Comparison of ENCODE assay signal across 8 cellular contexts in genomic region chr1:46477153-46477929, GRCh38. TPM values are rescaled to one million over a fixed set of nuclear protein-coding genes. Genes with fewer than 3 reads are reported as not detected.
DNase-seq lines count a peak whose midpoint lies in the region; ATAC-seq, FAIRE-seq and TF ChIP-seq lines count a peak whose summit lies in the region.

No MANE protein-coding gene starts in this region.

- H2BK12ac ChIP-seq in H1 (ENCODE audit: low read depth, low read length) = peak overlapping the region; percentile 55; the same call in 1 of the 2 replicates

- H4K91ac ChIP-seq in H1 (replicated peaks; ENCODE audit: insufficient read length, low read length) = no peak overlapping the region

- H4K5ac ChIP-seq in H1 (ENCODE audit: insufficient read length, low read depth, low read length) = no peak overlapping the region

- 42% methylated on average over 11 of the region's 11 CpGs; no CpG with 5 or more reads in 1 of the 2 experiments for WGBS in H1 (ENCODE audit: extremely low coverage in 1 of 2, insufficient coverage in 1 of 2, insufficient read length in 1 of 2, insufficient replicate concordance in 2 of 2, low coverage in 1 of 2, low lambda C conversion rate in 2 of 2, missing lambda C conversion rate in 1 of 2), 2 experiments

- DNase-seq in G401 (ENCODE audit: low spot score) = peak; percentile 66
- DNase-seq in NCI-H774 (lab: John Stamatoyannopoulos, UW) = peak; percentile 54
- peak; percentile 40 to 57 for DNase-seq in activated CD8-positive, alpha-beta memory T cell treated with anti-CD3 and anti-CD28 coated beads for 4 hours (ENCODE audit: low read depth in 2 of 2)
- DNase-seq in H1 (ENCODE audit: low read depth in 1 of 2, low spot score in 2 of 2) = peak; percentile 51 to 92
- peak; percentile 75 for DNase-seq in mucosa of gallbladder (ENCODE audit: low spot score)
- DNase-seq in stimulated activated CD8-positive, alpha-beta memory T cell treated with anti-CD3 and anti-CD28 coated beads, Interleukin-4, amount 100 ng/mL, for 24 hours (ENCODE audit: low read depth) = peak; percentile 65

- no peak overlapping the region for H3K14ac ChIP-seq in H1 (ENCODE audit: insufficient read length)

- H3K4me2 ChIP-seq in H1 (ENCODE audit: insufficient read depth in 1 of 2, low read depth in 2 of 2, low read length in 2 of 2) = no peak overlapping the region

- H3K23ac ChIP-seq in H1 (ENCODE audit: insufficient read length) = no peak overlapping the region

- POLR2A ChIA-PET in H1 (lab: Charles Lee; ENCODE audit: partially characterized antibody) = interaction anchor here (1.2 to 1.6 kb wide), 2 partner anchors 27 to 50 kb away, joined by 3 read pairs; no protein-coding TSS in a partner anchor

- peak; percentile 78 for ATAC-seq in HG03139 (IDR thresholded peaks at IDR 0.05; ENCODE audit: unreplicated experiment)
- ATAC-seq in HG03469 (IDR thresholded peaks at IDR 0.05; ENCODE audit: unreplicated experiment) = no peak

- no peak overlapping the region for H3K4me3 ChIP-seq in H1 (ENCODE audit: extremely low read depth in 1 of 4, insufficient read depth in 2 of 4, low read depth in 3 of 4, low read length in 4 of 4)

- TF ChIP-seq CTCF in H1 (IDR thresholded peaks at IDR 0.05; ENCODE audit: control extremely low read depth in 1 of 3, insufficient read depth in 1 of 3, low read depth in 1 of 3, low read length in 3 of 3) = peak; percentile 84 to 88 (median 88)

- H4K20me1 ChIP-seq in H1 (replicated peaks in 1 of 2; ENCODE audit: control insufficient read depth in 1 of 2, insufficient read depth in 2 of 2, low read length in 2 of 2) = peaks cover 2 to 4% of the 10 kb centered on the region in 2 experiments

- no peak overlapping the region for H2AFZ ChIP-seq in H1 (ENCODE audit: low read length)

- no peaks in the 10 kb centered on the region for H3K36me3 ChIP-seq in H1 (ENCODE audit: control insufficient read depth in 2 of 4, insufficient read depth in 4 of 4, low read length in 3 of 4)

- H3K79me2 ChIP-seq in H1 (ENCODE audit: control insufficient read depth in 1 of 2, insufficient read depth in 2 of 2, low read length in 2 of 2) = no peaks in the 10 kb centered on the region

- no peaks in the 10 kb centered on the region for H3K9me3 ChIP-seq in H1 (ENCODE audit: insufficient read depth in 2 of 2, low read depth in 1 of 2, low read length in 1 of 2)

- CTCF ChIA-PET in H1 (lab: Charles Lee; ENCODE audit: partially characterized antibody) = interaction anchor here (0.7 to 35.6 kb wide), 33 partner anchors 8 to 752 kb away, joined by 3 to 1068 read pairs (median 6); partner anchors contain the start of genes KNCN, MKNK1 and MOB3C

- H3K27me3 ChIP-seq in H1 (replicated peaks in 1 of 4; ENCODE audit: control insufficient read depth in 3 of 4, extremely low read depth in 1 of 4, insufficient read depth in 3 of 4, low read length in 3 of 4) = peaks cover 0 to 53% (median 43%) of the 10 kb centered on the region in 4 experiments; a peak in 6 of 7 replicates

- in situ Hi-C loops in G401 (cut with HindIII; ENCODE audit: low sequenced_read_pairs) = no loop called here

- peaks cover 3 to 14% (median 10%) of the 10 kb centered on the region in 4 experiments for H3K4me1 ChIP-seq in H1 (replicated peaks in 1 of 4; ENCODE audit: control insufficient read depth in 3 of 4, insufficient read depth in 4 of 4, low read length in 3 of 4)

- H3K27ac ChIP-seq in H1 (ENCODE audit: low read depth, low read length) = no peak overlapping the region

- H3K9ac ChIP-seq in H1 (replicated peaks in 1 of 4; ENCODE audit: extremely low read depth in 1 of 4, low read depth in 3 of 4, low read length in 3 of 4) = no peak overlapping the region

- no peak overlapping the region for H3K4ac ChIP-seq in H1 (replicated peaks; ENCODE audit: insufficient read length, low read depth, low read length)

- peak overlapping the region; percentile 44; the same call in 1 of the 2 replicates for H3K18ac ChIP-seq in H1 (ENCODE audit: extremely low read depth, low read length)

- TF ChIP-seq EP300 in H1 (IDR thresholded peaks at IDR 0.05; ENCODE audit: borderline replicate concordance in 1 of 2, low read depth in 2 of 2, low read length in 2 of 2) = no peak

- no peak for TF ChIP-seq POLR2A in H1 (IDR thresholded peaks at IDR 0.05; ENCODE audit: control extremely low read depth in 1 of 2, low read depth in 2 of 2, low read length in 2 of 2)

- H2BK120ac ChIP-seq in H1 (replicated peaks; ENCODE audit: low read depth, low read length) = no peak overlapping the region

- peak overlapping the region; percentile 12; the same call in 1 of the 2 replicates for H4K8ac ChIP-seq in H1 (ENCODE audit: extremely low read depth, insufficient read depth, low read length)

- no peak overlapping the region for H3K56ac ChIP-seq in H1 (replicated peaks; ENCODE audit: insufficient read length, low read depth, low read length)

- peak overlapping the region; percentile 92; the same call in 1 of the 2 replicates for H2BK15ac ChIP-seq in H1 (ENCODE audit: low read length)

- H2AK5ac ChIP-seq in H1 (ENCODE audit: low read depth, low read length) = no peak overlapping the region

- peak; percentile 83 to 87 for TF ChIP-seq RAD21 in H1 (IDR thresholded peaks at IDR 0.05 in 1 of 2, conservative IDR thresholded peaks at IDR 0.05 in 1 of 2; ENCODE audit: low read depth in 2 of 2, low read length in 2 of 2)

- FAIRE-seq in H1 (lab: Jason Lieb, UNC) = peak; percentile 73

- H2BK5ac ChIP-seq in H1 (ENCODE audit: low read depth, low read length) = peak overlapping the region; percentile 52; the same call in 1 of the 2 replicates

- H3K79me1 ChIP-seq in H1 (ENCODE audit: low read depth, low read length) = no peaks in the 10 kb centered on the region

- peak overlapping the region; percentile 75; the same call in 1 of the 2 replicates for H2BK20ac ChIP-seq in H1 (ENCODE audit: low read length)

- no peaks in the 10 kb centered on the region for H3K23me2 ChIP-seq in H1 (ENCODE audit: low read depth, low read length)

TF ChIP-seq in H1, 55 proteins besides CTCF, POLR2A, EP300 and RAD21:
- no peak for TF ChIP-seq SP1 (IDR thresholded peaks at IDR 0.05; ENCODE audit: low read depth, low read length)
- 0 out of 2 replicates have a peak, but pooled peaks have one; percentile 69 for TF ChIP-seq ATF2 (IDR thresholded peaks at IDR 0.05; ENCODE audit: low read length)
- TF ChIP-seq SP2 (IDR thresholded peaks at IDR 0.05; ENCODE audit: low read length) = no peak
- no peak for TF ChIP-seq TAF1 (IDR thresholded peaks at IDR 0.05; ENCODE audit: low read depth, low read length)
- TF ChIP-seq CREB1 (IDR thresholded peaks at IDR 0.05) = peak; percentile 86
- peak; percentile 43 for TF ChIP-seq EZH2 (IDR thresholded peaks at IDR 0.05; ENCODE audit: low read depth, low read length, severe bottlenecking)
- TF ChIP-seq RFX5 (IDR thresholded peaks at IDR 0.05; ENCODE audit: borderline replicate concordance, low read depth, low read length) = no peak

RNA-seq across cellular contexts. Expression of gene DMBX1, which starts 12.3 kb away (rescaled TPM):
- 0.20 and 1.0 TPM in 2 replicates for total RNA-seq in G401 (2014; rRNA removed; shearing (Covaris generic))
- total RNA-seq in H1 (2021; fragmentation: NEBNext Ultra II Directional; extraction: Animal tissue kit (Norgen Biotek cat#: 25700)) = 0.30 TPM in 1 of 2 replicates, not detected in the other
- polyA plus RNA-seq in H1 (2011; rRNA removed) = 0.23 and 0.36 TPM in 2 replicates
- 0.26 TPM for polyA plus RNA-seq in H1 (2011; cell fraction: cytosol; rRNA removed)
- 0.53 TPM for polyA plus RNA-seq in H1 (2011; cell fraction: nucleus; rRNA removed)
- 0.24 to 0.30 TPM (median 0.27 TPM) in 4 replicates for polyA plus RNA-seq in H1 (2012, experiment 1 of 2)
- polyA plus RNA-seq in H1 (2012, experiment 2 of 2) = 0.12 TPM
- 0.06 TPM for polyA plus RNA-seq in H1 (2013, experiment 1 of 2)
- 0.09 TPM for polyA plus RNA-seq in H1 (2013, experiment 2 of 2)
- 0.07 and 0.41 TPM in 2 replicates for polyA minus RNA-seq in H1 (2011; rRNA and poly(A)+ RNA removed)
- 0.51 TPM for polyA minus RNA-seq in H1 (2011; cell fraction: cytosol; rRNA and poly(A)+ RNA removed)
- 0.20 TPM for polyA minus RNA-seq in H1 (2011; cell fraction: nucleus; rRNA and poly(A)+ RNA removed)
- total RNA-seq in mucosa of gallbladder = not detected
